Comparison of ENCODE assay signal across 17 cellular contexts in the genomic region with DNA sequence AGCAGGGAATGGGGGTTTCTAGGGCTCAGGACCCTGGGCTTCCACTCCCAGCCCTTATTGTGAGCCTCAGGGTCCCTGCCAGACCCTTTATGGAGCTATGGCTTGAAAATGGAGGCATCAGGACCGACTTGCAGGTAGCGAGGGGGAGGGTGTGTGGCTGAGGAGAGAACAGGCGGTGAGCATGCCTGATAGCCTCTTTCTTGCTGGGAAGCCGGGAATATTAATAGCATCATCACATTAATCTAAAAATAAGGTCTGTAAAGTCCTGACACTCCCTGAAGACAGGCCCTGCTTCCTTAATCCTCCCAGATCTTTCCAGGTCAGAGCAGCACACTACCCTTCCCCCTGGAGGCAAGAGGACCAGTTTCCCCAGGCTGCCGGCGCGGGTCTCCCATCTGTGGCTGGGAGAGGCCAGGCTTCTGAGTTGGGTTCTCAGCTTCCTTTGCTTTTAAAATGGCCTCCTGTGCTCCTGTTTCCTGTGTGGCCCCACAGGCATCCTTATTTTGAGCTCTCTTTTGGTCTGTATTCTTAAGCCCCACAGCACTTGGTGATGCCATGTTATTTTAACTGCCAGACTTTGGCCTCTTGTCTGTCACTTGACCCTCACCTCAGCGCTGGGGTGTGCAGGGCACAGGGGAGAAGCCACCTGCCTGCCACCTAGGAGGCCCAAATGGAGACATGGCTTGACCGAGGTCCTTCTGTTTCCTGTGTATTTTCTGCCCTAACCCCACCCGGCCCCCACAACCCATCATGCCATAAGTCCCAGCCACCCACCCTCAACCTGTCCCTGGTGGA.
"Had no signal": no experiment of that assay in that cellular context is flagged by ENCODE, and none has a peak within 500 bp of the region (broad histone marks: within the 10 kb centered on the region; RNA-seq: fewer than 3 reads in every experiment).

No MANE protein-coding gene starts in this region.

- H3K9ac ChIP-seq: neural progenitor cell had no signal

- ATAC-seq: effector memory CD8-positive, alpha-beta T cell; gastrocnemius medialis; left cardiac atrium; stimulated activated naive CD8-positive, alpha-beta T cell treated with anti-CD3 and anti-CD28 coated beads, Interleukin-15, Interleukin-2, amounts not matched to agents 100 U/mL and 50 U/mL, for 24 hours; upper lobe of right lung had no signal

- H3K9me3 ChIP-seq: esophagus muscularis mucosa, gastrocnemius medialis, ovary, right atrium auricular region, sigmoid colon, suprapubic skin, tibial nerve, upper lobe of right lung, vagina had no signal

- DNase-seq: effector memory CD8-positive, alpha-beta T cell; gastrocnemius medialis; kidney; left cardiac atrium; ovary; sigmoid colon; small intestine; stimulated activated CD4-positive, alpha-beta T cell treated with anti-CD3 and anti-CD28 coated beads, Interleukin-2, amount 100 ng/mL, for 48 hours; stimulated activated naive CD8-positive, alpha-beta T cell treated with anti-CD3 and anti-CD28 coated beads, Interleukin-15, Interleukin-2, amounts not matched to agents 100 U/mL and 50 U/mL, for 24 hours; upper lobe of right lung had no signal

- H3K4me2 ChIP-seq: neural progenitor cell had no signal

- FAIRE-seq: kidney, small intestine had no signal

- H2AFZ ChIP-seq: neural progenitor cell had no signal

- H3K4me1 ChIP-seq: gastrocnemius medialis, sigmoid colon, tibial nerve, upper lobe of right lung, vagina had no signal

- H3K36me3 ChIP-seq: esophagus muscularis mucosa, gastrocnemius medialis, neural progenitor cell, ovary, right atrium auricular region, sigmoid colon, suprapubic skin, tibial nerve, upper lobe of right lung, vagina had no signal

- H3K27ac ChIP-seq: epithelial cell of prostate, esophagus muscularis mucosa, gastrocnemius medialis, neural progenitor cell, ovary, right atrium auricular region, sigmoid colon, suprapubic skin, tibial nerve, upper lobe of right lung, vagina had no signal

- H3K4me3 ChIP-seq: esophagus muscularis mucosa, gastrocnemius medialis, neural progenitor cell, ovary, right atrium auricular region, sigmoid colon, suprapubic skin, tibial nerve, upper lobe of right lung, vagina had no signal

- H3K27me3 ChIP-seq: neural progenitor cell, ovary, right atrium auricular region, tibial nerve, vagina had no signal
